30 cellular contexts compared by ENCODE assay signal in the genomic region with DNA sequence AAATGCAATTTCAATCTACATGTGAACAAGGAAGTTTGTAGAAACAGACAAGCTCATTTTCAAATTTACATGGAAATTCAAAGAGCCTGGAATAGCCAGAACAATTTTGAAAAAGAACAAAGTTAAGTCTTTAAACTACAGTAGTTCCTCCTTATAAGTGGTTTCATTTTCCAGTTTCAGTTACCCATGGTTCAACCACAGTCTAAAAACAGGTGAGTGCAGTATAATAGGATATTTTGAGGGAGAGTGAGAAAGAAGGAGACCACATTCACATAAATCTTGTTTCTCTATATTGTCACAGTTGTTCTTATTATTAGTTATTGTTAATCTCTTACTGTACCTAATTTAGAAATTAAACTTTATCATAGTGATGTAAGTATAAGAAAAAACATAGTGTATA. TPM values are rescaled to one million over a fixed set of nuclear protein-coding genes. Genes with fewer than 3 reads are reported as not detected.
"Had no signal": no experiment of that assay in that cellular context is flagged by ENCODE, and none has a peak within 500 bp of the region (broad histone marks: within the 10 kb centered on the region; RNA-seq: fewer than 3 reads in every experiment).

No MANE protein-coding gene starts in this region.

- H3K4me3 ChIP-seq: colonic mucosa, esophagus squamous epithelium, gastrocnemius medialis, heart right ventricle, left lung, lower lobe of right lung had no signal

- ATAC-seq: effector memory CD8-positive, alpha-beta T cell; esophagus mucosa; gastrocnemius medialis; heart right ventricle; left cardiac atrium; left lung; left ventricle myocardium superior; lower lobe of right lung had no signal

- H3K27ac Mint-ChIP-seq: dendritic cell treated with granulocyte-macrophage colony-stimulating factor and Interleukin-4, amounts not matched to agents 40 ng/mL and 50 ng/mL, for 4 days; effector memory CD8-positive, alpha-beta T cell; endodermal cell had no signal

- H3K27ac ChIP-seq: colonic mucosa, epithelial cell of prostate, esophagus squamous epithelium, gastrocnemius medialis, heart right ventricle, left lung, lower lobe of right lung had no signal

- H3K4me3 Mint-ChIP-seq: dendritic cell treated with granulocyte-macrophage colony-stimulating factor and Interleukin-4, amounts not matched to agents 40 ng/mL and 50 ng/mL, for 4 days; effector memory CD8-positive, alpha-beta T cell; endodermal cell had no signal

- H3K4me1 ChIP-seq: colonic mucosa, gastrocnemius medialis, heart right ventricle, left lung, lower lobe of right lung had no signal

- DNase-seq: colonic mucosa; cortex of kidney; effector CD8-positive, alpha-beta T cell; effector memory CD8-positive, alpha-beta T cell; endodermal cell; erythroblast; esophagus squamous epithelium; foreskin fibroblast; foreskin melanocyte; gastrocnemius medialis; glutamatergic neuron; head of caudate nucleus; heart right ventricle; hippocampal formation; left cardiac atrium; left lung; left ventricle myocardium superior; lower lobe of right lung; mesenchymal stem cell; midbrain had no signal

- H3K36me3 ChIP-seq: colonic mucosa, esophagus squamous epithelium, gastrocnemius medialis, heart right ventricle, left lung, lower lobe of right lung had no signal

- H3K27me3 ChIP-seq: colonic mucosa had no signal

- H3K9me3 ChIP-seq: colonic mucosa had no signal

- FAIRE-seq: endometrium, keratinocyte had no signal

RNA-seq across cellular contexts. Expression of gene FOXB1, which starts 45.8 kb away (rescaled TPM):
- total RNA-seq: colonic mucosa, dermis microvascular lymphatic vessel endothelial cell, esophagus mucosa, esophagus squamous epithelium, gastrocnemius medialis, glomerular endothelial cell, heart right ventricle, left cardiac atrium, left lung, left ventricle myocardium superior, lower leg skin, lower lobe of right lung, lung microvascular endothelial cell, mucosa of gallbladder had no signal
- polyA plus RNA-seq: heart right ventricle, keratinocyte had no signal
